Comparison of ENCODE assay signal across 2 cellular contexts in genomic region chr1:61290525-61290924, GRCh38.
A peak's percentile ranks its signal among the peaks of the same experiment; 100 is the strongest.
TF ChIP-seq lines count a peak whose summit lies in the region.

No MANE protein-coding gene starts in this region.

TF ChIP-seq in GM23338, 12 proteins besides CTCF, POLR2A, EP300 and RAD21:
- no peak for TF ChIP-seq NANOG (IDR thresholded peaks at IDR 0.05; ENCODE audit: borderline replicate concordance)
- no peak for TF ChIP-seq ZNF114 (CRISPR knock-in tag; IDR thresholded peaks at IDR 0.05)
- TF ChIP-seq JUNB (IDR thresholded peaks at IDR 0.05; ENCODE audit: unreplicated experiment) = no peak
- TF ChIP-seq, protein P1, sequence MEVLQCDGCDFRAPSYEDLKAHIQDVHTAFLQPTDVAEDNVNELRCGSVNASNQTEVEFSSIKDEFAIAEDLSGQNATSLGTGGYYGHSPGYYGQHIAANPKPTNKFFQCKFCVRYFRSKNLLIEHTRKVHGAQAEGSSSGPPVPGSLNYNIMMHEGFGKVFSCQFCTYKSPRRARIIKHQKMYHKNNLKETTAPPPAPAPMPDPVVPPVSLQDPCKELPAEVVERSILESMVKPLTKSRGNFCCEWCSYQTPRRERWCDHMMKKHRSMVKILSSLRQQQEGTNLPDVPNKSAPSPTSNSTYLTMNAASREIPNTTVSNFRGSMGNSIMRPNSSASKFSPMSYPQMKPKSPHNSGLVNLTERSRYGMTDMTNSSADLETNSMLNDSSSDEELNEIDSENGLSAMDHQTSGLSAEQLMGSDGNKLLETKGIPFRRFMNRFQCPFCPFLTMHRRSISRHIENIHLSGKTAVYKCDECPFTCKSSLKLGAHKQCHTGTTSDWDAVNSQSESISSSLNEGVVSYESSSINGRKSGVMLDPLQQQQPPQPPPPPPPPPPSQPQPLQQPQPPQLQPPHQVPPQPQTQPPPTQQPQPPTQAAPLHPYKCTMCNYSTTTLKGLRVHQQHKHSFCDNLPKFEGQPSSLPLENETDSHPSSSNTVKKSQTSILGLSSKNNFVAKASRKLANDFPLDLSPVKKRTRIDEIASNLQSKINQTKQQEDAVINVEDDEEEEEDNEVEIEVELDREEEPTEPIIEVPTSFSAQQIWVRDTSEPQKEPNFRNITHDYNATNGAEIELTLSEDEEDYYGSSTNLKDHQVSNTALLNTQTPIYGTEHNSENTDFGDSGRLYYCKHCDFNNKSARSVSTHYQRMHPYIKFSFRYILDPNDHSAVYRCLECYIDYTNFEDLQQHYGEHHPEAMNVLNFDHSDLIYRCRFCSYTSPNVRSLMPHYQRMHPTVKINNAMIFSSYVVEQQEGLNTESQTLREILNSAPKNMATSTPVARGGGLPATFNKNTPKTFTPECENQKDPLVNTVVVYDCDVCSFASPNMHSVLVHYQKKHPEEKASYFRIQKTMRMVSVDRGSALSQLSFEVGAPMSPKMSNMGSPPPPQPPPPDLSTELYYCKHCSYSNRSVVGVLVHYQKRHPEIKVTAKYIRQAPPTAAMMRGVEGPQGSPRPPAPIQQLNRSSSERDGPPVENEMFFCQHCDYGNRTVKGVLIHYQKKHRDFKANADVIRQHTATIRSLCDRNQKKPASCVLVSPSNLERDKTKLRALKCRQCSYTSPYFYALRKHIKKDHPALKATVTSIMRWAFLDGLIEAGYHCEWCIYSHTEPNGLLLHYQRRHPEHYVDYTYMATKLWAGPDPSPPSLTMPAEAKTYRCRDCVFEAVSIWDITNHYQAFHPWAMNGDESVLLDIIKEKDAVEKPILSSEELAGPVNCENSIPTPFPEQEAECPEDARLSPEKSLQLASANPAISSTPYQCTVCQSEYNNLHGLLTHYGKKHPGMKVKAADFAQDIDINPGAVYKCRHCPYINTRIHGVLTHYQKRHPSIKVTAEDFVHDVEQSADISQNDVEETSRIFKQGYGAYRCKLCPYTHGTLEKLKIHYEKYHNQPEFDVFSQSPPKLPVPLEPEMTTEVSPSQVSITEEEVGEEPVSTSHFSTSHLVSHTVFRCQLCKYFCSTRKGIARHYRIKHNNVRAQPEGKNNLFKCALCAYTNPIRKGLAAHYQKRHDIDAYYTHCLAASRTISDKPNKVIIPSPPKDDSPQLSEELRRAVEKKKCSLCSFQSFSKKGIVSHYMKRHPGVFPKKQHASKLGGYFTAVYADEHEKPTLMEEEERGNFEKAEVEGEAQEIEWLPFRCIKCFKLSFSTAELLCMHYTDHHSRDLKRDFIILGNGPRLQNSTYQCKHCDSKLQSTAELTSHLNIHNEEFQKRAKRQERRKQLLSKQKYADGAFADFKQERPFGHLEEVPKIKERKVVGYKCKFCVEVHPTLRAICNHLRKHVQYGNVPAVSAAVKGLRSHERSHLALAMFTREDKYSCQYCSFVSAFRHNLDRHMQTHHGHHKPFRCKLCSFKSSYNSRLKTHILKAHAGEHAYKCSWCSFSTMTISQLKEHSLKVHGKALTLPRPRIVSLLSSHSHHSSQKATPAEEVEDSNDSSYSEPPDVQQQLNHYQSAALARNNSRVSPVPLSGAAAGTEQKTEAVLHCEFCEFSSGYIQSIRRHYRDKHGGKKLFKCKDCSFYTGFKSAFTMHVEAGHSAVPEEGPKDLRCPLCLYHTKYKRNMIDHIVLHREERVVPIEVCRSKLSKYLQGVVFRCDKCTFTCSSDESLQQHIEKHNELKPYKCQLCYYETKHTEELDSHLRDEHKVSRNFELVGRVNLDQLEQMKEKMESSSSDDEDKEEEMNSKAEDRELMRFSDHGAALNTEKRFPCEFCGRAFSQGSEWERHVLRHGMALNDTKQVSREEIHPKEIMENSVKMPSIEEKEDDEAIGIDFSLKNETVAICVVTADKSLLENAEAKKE (CRISPR knock-in tag; IDR thresholded peaks at IDR 0.05) = no peak
- no peak for TF ChIP-seq CREB1 (CRISPR knock-in tag; IDR thresholded peaks at IDR 0.05; ENCODE audit: low read depth)
- no peak for TF ChIP-seq EZH2 (IDR thresholded peaks at IDR 0.05; ENCODE audit: low read depth, unreplicated experiment)
- TF ChIP-seq EZH2phosphoT487 (IDR thresholded peaks at IDR 0.05; ENCODE audit: unreplicated experiment) = no peak
- TF ChIP-seq ZNF331 (CRISPR knock-in tag; IDR thresholded peaks at IDR 0.05; ENCODE audit: low read depth) = no peak
- TF ChIP-seq STAT1 (IDR thresholded peaks at IDR 0.05; ENCODE audit: unreplicated experiment) = no peak
- TF ChIP-seq, protein P2, sequence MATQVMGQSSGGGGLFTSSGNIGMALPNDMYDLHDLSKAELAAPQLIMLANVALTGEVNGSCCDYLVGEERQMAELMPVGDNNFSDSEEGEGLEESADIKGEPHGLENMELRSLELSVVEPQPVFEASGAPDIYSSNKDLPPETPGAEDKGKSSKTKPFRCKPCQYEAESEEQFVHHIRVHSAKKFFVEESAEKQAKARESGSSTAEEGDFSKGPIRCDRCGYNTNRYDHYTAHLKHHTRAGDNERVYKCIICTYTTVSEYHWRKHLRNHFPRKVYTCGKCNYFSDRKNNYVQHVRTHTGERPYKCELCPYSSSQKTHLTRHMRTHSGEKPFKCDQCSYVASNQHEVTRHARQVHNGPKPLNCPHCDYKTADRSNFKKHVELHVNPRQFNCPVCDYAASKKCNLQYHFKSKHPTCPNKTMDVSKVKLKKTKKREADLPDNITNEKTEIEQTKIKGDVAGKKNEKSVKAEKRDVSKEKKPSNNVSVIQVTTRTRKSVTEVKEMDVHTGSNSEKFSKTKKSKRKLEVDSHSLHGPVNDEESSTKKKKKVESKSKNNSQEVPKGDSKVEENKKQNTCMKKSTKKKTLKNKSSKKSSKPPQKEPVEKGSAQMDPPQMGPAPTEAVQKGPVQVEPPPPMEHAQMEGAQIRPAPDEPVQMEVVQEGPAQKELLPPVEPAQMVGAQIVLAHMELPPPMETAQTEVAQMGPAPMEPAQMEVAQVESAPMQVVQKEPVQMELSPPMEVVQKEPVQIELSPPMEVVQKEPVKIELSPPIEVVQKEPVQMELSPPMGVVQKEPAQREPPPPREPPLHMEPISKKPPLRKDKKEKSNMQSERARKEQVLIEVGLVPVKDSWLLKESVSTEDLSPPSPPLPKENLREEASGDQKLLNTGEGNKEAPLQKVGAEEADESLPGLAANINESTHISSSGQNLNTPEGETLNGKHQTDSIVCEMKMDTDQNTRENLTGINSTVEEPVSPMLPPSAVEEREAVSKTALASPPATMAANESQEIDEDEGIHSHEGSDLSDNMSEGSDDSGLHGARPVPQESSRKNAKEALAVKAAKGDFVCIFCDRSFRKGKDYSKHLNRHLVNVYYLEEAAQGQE (IDR thresholded peaks at IDR 0.05; ENCODE audit: unreplicated experiment) = no peak
- TF ChIP-seq, protein P3, sequence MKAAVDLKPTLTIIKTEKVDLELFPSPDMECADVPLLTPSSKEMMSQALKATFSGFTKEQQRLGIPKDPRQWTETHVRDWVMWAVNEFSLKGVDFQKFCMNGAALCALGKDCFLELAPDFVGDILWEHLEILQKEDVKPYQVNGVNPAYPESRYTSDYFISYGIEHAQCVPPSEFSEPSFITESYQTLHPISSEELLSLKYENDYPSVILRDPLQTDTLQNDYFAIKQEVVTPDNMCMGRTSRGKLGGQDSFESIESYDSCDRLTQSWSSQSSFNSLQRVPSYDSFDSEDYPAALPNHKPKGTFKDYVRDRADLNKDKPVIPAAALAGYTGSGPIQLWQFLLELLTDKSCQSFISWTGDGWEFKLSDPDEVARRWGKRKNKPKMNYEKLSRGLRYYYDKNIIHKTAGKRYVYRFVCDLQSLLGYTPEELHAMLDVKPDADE (IDR thresholded peaks at IDR 0.05) = no peak
- no peak for TF ChIP-seq POLR2AphosphoS5 (IDR thresholded peaks at IDR 0.05; ENCODE audit: low read depth)

TF ChIP-seq in H1, 55 proteins besides CTCF, POLR2A, EP300 and RAD21:
- no peak for TF ChIP-seq HDAC2 (IDR thresholded peaks at IDR 0.05; ENCODE audit: borderline replicate concordance in 1 of 2, low read depth in 2 of 2, low read length in 2 of 2)
- TF ChIP-seq, protein P4, sequence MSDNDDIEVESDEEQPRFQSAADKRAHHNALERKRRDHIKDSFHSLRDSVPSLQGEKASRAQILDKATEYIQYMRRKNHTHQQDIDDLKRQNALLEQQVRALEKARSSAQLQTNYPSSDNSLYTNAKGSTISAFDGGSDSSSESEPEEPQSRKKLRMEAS (IDR thresholded peaks at IDR 0.05) = 0 out of 2 replicates have a peak, but pooled peaks have one; percentile 32
